1 cellular context compared by ENCODE assay signal in the genomic region with DNA sequence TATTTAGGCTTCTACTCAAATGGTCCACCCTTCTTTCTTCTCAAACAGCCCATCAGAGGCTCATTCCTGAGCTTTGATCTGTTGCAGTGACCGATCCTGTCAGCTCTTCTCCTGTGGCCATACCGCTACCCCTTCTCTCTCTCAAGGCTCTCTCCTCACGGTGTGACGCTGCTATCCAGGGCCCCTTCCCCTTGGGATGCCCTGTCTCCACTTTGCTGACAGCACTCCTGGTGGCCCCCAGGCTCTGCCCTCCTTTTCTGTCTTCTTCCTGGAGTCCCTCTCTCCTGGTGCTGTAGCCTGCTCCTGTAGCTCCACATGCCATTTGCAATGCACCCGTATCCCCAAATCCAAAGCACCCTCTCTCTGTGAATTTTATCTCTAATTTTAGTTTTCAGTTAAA.
TF ChIP-seq lines count a peak whose summit lies in the region.

No MANE protein-coding gene starts in this region.

TF ChIP-seq in GM23338, 12 proteins besides CTCF, POLR2A, EP300 and RAD21 (continued from another document):
- TF ChIP-seq, protein P1, sequence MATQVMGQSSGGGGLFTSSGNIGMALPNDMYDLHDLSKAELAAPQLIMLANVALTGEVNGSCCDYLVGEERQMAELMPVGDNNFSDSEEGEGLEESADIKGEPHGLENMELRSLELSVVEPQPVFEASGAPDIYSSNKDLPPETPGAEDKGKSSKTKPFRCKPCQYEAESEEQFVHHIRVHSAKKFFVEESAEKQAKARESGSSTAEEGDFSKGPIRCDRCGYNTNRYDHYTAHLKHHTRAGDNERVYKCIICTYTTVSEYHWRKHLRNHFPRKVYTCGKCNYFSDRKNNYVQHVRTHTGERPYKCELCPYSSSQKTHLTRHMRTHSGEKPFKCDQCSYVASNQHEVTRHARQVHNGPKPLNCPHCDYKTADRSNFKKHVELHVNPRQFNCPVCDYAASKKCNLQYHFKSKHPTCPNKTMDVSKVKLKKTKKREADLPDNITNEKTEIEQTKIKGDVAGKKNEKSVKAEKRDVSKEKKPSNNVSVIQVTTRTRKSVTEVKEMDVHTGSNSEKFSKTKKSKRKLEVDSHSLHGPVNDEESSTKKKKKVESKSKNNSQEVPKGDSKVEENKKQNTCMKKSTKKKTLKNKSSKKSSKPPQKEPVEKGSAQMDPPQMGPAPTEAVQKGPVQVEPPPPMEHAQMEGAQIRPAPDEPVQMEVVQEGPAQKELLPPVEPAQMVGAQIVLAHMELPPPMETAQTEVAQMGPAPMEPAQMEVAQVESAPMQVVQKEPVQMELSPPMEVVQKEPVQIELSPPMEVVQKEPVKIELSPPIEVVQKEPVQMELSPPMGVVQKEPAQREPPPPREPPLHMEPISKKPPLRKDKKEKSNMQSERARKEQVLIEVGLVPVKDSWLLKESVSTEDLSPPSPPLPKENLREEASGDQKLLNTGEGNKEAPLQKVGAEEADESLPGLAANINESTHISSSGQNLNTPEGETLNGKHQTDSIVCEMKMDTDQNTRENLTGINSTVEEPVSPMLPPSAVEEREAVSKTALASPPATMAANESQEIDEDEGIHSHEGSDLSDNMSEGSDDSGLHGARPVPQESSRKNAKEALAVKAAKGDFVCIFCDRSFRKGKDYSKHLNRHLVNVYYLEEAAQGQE (IDR thresholded peaks at IDR 0.05; ENCODE audit: unreplicated experiment) = no peak
- TF ChIP-seq EZH2phosphoT487 (IDR thresholded peaks at IDR 0.05; ENCODE audit: unreplicated experiment) (no peak), EZH2 (IDR thresholded peaks at IDR 0.05; ENCODE audit: low read depth, unreplicated experiment) (no peak), NANOG (IDR thresholded peaks at IDR 0.05; ENCODE audit: borderline replicate concordance) (no peak), ZNF331 (CRISPR knock-in tag; IDR thresholded peaks at IDR 0.05; ENCODE audit: low read depth) (no peak), JUNB (IDR thresholded peaks at IDR 0.05; ENCODE audit: unreplicated experiment) (no peak)
- TF ChIP-seq, protein P2, sequence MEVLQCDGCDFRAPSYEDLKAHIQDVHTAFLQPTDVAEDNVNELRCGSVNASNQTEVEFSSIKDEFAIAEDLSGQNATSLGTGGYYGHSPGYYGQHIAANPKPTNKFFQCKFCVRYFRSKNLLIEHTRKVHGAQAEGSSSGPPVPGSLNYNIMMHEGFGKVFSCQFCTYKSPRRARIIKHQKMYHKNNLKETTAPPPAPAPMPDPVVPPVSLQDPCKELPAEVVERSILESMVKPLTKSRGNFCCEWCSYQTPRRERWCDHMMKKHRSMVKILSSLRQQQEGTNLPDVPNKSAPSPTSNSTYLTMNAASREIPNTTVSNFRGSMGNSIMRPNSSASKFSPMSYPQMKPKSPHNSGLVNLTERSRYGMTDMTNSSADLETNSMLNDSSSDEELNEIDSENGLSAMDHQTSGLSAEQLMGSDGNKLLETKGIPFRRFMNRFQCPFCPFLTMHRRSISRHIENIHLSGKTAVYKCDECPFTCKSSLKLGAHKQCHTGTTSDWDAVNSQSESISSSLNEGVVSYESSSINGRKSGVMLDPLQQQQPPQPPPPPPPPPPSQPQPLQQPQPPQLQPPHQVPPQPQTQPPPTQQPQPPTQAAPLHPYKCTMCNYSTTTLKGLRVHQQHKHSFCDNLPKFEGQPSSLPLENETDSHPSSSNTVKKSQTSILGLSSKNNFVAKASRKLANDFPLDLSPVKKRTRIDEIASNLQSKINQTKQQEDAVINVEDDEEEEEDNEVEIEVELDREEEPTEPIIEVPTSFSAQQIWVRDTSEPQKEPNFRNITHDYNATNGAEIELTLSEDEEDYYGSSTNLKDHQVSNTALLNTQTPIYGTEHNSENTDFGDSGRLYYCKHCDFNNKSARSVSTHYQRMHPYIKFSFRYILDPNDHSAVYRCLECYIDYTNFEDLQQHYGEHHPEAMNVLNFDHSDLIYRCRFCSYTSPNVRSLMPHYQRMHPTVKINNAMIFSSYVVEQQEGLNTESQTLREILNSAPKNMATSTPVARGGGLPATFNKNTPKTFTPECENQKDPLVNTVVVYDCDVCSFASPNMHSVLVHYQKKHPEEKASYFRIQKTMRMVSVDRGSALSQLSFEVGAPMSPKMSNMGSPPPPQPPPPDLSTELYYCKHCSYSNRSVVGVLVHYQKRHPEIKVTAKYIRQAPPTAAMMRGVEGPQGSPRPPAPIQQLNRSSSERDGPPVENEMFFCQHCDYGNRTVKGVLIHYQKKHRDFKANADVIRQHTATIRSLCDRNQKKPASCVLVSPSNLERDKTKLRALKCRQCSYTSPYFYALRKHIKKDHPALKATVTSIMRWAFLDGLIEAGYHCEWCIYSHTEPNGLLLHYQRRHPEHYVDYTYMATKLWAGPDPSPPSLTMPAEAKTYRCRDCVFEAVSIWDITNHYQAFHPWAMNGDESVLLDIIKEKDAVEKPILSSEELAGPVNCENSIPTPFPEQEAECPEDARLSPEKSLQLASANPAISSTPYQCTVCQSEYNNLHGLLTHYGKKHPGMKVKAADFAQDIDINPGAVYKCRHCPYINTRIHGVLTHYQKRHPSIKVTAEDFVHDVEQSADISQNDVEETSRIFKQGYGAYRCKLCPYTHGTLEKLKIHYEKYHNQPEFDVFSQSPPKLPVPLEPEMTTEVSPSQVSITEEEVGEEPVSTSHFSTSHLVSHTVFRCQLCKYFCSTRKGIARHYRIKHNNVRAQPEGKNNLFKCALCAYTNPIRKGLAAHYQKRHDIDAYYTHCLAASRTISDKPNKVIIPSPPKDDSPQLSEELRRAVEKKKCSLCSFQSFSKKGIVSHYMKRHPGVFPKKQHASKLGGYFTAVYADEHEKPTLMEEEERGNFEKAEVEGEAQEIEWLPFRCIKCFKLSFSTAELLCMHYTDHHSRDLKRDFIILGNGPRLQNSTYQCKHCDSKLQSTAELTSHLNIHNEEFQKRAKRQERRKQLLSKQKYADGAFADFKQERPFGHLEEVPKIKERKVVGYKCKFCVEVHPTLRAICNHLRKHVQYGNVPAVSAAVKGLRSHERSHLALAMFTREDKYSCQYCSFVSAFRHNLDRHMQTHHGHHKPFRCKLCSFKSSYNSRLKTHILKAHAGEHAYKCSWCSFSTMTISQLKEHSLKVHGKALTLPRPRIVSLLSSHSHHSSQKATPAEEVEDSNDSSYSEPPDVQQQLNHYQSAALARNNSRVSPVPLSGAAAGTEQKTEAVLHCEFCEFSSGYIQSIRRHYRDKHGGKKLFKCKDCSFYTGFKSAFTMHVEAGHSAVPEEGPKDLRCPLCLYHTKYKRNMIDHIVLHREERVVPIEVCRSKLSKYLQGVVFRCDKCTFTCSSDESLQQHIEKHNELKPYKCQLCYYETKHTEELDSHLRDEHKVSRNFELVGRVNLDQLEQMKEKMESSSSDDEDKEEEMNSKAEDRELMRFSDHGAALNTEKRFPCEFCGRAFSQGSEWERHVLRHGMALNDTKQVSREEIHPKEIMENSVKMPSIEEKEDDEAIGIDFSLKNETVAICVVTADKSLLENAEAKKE (CRISPR knock-in tag; IDR thresholded peaks at IDR 0.05) = no peak
